1 cellular context compared by ENCODE assay signal in the genomic region with DNA sequence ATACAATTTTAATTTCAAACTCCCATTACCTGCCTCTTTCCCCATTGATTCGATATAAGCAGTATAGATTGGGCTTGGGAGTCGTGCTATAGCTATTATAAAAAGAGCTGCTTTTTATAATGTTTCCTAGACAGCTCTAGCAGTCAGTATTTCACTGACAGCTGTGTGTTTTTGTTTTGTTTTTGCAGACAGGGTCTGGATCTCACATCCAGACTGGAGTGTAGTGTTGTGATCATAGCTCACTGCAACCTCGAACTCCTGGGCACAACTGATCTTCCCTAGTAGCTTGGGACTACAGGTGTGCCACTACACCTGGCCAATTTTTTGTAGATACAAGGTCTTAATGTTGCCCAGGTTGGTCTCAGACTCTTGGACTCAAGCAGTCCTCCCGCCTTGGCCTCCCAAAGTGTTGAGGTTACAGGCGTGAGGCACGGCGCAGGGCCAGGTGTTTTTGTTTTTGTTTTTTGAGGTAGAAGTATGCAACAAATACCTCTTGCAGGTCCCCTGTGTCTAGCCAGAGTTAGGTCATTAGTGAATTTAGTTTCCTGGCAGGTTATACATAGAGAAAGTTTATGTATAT.
TF ChIP-seq lines count a peak whose summit lies in the region.

No MANE protein-coding gene starts in this region.

TF ChIP-seq in GM23338, 12 proteins besides CTCF, POLR2A, EP300 and RAD21 (continued from another document):
- TF ChIP-seq, protein P1, sequence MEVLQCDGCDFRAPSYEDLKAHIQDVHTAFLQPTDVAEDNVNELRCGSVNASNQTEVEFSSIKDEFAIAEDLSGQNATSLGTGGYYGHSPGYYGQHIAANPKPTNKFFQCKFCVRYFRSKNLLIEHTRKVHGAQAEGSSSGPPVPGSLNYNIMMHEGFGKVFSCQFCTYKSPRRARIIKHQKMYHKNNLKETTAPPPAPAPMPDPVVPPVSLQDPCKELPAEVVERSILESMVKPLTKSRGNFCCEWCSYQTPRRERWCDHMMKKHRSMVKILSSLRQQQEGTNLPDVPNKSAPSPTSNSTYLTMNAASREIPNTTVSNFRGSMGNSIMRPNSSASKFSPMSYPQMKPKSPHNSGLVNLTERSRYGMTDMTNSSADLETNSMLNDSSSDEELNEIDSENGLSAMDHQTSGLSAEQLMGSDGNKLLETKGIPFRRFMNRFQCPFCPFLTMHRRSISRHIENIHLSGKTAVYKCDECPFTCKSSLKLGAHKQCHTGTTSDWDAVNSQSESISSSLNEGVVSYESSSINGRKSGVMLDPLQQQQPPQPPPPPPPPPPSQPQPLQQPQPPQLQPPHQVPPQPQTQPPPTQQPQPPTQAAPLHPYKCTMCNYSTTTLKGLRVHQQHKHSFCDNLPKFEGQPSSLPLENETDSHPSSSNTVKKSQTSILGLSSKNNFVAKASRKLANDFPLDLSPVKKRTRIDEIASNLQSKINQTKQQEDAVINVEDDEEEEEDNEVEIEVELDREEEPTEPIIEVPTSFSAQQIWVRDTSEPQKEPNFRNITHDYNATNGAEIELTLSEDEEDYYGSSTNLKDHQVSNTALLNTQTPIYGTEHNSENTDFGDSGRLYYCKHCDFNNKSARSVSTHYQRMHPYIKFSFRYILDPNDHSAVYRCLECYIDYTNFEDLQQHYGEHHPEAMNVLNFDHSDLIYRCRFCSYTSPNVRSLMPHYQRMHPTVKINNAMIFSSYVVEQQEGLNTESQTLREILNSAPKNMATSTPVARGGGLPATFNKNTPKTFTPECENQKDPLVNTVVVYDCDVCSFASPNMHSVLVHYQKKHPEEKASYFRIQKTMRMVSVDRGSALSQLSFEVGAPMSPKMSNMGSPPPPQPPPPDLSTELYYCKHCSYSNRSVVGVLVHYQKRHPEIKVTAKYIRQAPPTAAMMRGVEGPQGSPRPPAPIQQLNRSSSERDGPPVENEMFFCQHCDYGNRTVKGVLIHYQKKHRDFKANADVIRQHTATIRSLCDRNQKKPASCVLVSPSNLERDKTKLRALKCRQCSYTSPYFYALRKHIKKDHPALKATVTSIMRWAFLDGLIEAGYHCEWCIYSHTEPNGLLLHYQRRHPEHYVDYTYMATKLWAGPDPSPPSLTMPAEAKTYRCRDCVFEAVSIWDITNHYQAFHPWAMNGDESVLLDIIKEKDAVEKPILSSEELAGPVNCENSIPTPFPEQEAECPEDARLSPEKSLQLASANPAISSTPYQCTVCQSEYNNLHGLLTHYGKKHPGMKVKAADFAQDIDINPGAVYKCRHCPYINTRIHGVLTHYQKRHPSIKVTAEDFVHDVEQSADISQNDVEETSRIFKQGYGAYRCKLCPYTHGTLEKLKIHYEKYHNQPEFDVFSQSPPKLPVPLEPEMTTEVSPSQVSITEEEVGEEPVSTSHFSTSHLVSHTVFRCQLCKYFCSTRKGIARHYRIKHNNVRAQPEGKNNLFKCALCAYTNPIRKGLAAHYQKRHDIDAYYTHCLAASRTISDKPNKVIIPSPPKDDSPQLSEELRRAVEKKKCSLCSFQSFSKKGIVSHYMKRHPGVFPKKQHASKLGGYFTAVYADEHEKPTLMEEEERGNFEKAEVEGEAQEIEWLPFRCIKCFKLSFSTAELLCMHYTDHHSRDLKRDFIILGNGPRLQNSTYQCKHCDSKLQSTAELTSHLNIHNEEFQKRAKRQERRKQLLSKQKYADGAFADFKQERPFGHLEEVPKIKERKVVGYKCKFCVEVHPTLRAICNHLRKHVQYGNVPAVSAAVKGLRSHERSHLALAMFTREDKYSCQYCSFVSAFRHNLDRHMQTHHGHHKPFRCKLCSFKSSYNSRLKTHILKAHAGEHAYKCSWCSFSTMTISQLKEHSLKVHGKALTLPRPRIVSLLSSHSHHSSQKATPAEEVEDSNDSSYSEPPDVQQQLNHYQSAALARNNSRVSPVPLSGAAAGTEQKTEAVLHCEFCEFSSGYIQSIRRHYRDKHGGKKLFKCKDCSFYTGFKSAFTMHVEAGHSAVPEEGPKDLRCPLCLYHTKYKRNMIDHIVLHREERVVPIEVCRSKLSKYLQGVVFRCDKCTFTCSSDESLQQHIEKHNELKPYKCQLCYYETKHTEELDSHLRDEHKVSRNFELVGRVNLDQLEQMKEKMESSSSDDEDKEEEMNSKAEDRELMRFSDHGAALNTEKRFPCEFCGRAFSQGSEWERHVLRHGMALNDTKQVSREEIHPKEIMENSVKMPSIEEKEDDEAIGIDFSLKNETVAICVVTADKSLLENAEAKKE (CRISPR knock-in tag; IDR thresholded peaks at IDR 0.05) = no peak
- TF ChIP-seq EZH2phosphoT487 (IDR thresholded peaks at IDR 0.05; ENCODE audit: unreplicated experiment) = no peak
